Comparison of ENCODE assay signal across 9 cellular contexts in the genomic region with DNA sequence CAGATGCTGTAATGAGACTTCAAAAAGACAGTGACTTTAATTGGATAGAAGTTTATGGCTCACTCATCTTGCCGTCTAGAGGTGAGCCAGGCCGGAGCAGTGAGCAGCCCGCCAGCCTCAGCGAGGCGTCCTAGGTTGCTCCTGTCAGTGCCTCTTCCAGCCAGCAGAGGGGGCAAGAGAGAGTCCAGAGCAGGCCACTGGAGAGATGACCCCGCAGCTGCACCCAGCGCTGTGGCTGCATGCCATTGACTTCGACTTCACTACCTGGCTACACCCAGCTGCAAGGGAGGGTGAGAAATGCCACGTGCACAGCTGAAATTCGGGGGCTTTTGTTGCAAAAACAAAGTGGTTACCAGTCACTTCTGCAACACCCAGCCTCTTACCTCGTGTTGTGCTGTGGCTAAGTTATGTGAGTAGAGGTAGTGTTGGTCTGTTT. TPM values are rescaled to one million over a fixed set of nuclear protein-coding genes. Genes with fewer than 3 reads are reported as not detected.
DNase-seq lines count a peak whose midpoint lies in the region; ATAC-seq and TF ChIP-seq lines count a peak whose summit lies in the region.
"Had no signal": no experiment of that assay in that cellular context is flagged by ENCODE, and none has a peak within 500 bp of the region (broad histone marks: within the 10 kb centered on the region; RNA-seq: fewer than 3 reads in every experiment).

No MANE protein-coding gene starts in this region.

- H3F3A ChIP-seq in GM23338 (replicated peaks; ENCODE audit: low read depth), result 0 out of 2 replicates have a peak, but pooled peaks cover 3% of the 10 kb centered on the region

- H3K9me3 ChIP-seq in upper lobe of right lung, result no peaks in the 10 kb centered on the region

- no peak overlapping the region for H3K4me3 ChIP-seq in GM23338
- H3K4me3 ChIP-seq in upper lobe of right lung, result no peak overlapping the region

- peaks cover 3% of the 10 kb centered on the region for H3K27me3 Mint-ChIP-seq in GM23338 (ENCODE audit: insufficient read depth, low read depth, poor library complexity)
- H3K27me3 Mint-ChIP-seq: stimulated activated naive CD8-positive, alpha-beta T cell treated with anti-CD3 and anti-CD28 coated beads, Interleukin-15, Interleukin-2, amounts not matched to agents 100 ng/mL and 50 ng/mL, for 24 hours had no signal

- peak; percentile 90 for TF ChIP-seq CTCF in GM10266 (IDR thresholded peaks at IDR 0.05; ENCODE audit: control insufficient read depth, insufficient read depth, low read depth, missing control alignments)
- peak; percentile 86 to 93 for TF ChIP-seq CTCF in GM23338 (conservative IDR thresholded peaks at IDR 0.05; ENCODE audit: low read depth in 2 of 2)
- peak; percentile 97 for TF ChIP-seq CTCF in upper lobe of right lung (IDR thresholded peaks at IDR 0.05)

- no peaks in the 10 kb centered on the region for H3K9me3 Mint-ChIP-seq in GM23338
- H3K9me3 Mint-ChIP-seq: stimulated activated naive CD8-positive, alpha-beta T cell treated with anti-CD3 and anti-CD28 coated beads, Interleukin-15, Interleukin-2, amounts not matched to agents 100 ng/mL and 50 ng/mL, for 24 hours had no signal

- H3K4me2 ChIP-seq in GM23338, result no peak overlapping the region

- H3K4me3 Mint-ChIP-seq in GM23338, result no peak overlapping the region
- H3K4me3 Mint-ChIP-seq: stimulated activated naive CD8-positive, alpha-beta T cell treated with anti-CD3 and anti-CD28 coated beads, Interleukin-15, Interleukin-2, amounts not matched to agents 100 ng/mL and 50 ng/mL, for 24 hours had no signal

- peaks cover 17% of the 10 kb centered on the region for H3K4me1 Mint-ChIP-seq in GM23338

- peaks cover 11% of the 10 kb centered on the region; the same call in 2 of the 3 replicates for H3K36me3 Mint-ChIP-seq in GM23338 (ENCODE audit: low read depth)

- H3K4me1 ChIP-seq in GM23338 (ENCODE audit: insufficient read depth) (peaks cover 11% of the 10 kb centered on the region), upper lobe of right lung (peaks cover 22% of the 10 kb centered on the region)

- H3K9me2 ChIP-seq in GM23338 (ENCODE audit: insufficient read depth), result no peaks in the 10 kb centered on the region

- peak; percentile 83 for DNase-seq in GM10266 (ENCODE audit: extremely low spot score)
- DNase-seq in GM23338 (ENCODE audit: low spot score), result peak; percentile 94
- DNase-seq in Kasumi-1 (lab: John Stamatoyannopoulos, UW), result peak; percentile 71 to 87
- peak; percentile 67 to 74 for DNase-seq in SHP77 (lab: John Stamatoyannopoulos, UW)
- DNase-seq in activated naive CD4-positive, alpha-beta T cell (lab: John Stamatoyannopoulos, UW), result peak; percentile 29 to 60 (median 40)
- DNase-seq in glomerular visceral epithelial cell (ENCODE audit: extremely low spot score), result peak; percentile 77
- peak; percentile 64 for DNase-seq in pons (ENCODE audit: low spot score)
- peak; percentile 87 for DNase-seq in upper lobe of right lung

- H3K79me2 ChIP-seq in GM23338 (replicated peaks; ENCODE audit: insufficient read depth), result no peaks in the 10 kb centered on the region

- no peaks in the 10 kb centered on the region for H3K27me3 ChIP-seq in GM23338 (ENCODE audit: insufficient read depth)
- H3K27me3 ChIP-seq in upper lobe of right lung, result no peaks in the 10 kb centered on the region

- intact Hi-C loops in upper lobe of right lung (cut with DNase I), result no loop called here

- peak; percentile 96 for ATAC-seq in GM23338
- ATAC-seq in upper lobe of right lung, result peak; percentile 99

- H2AFZ ChIP-seq in GM23338, result no peak overlapping the region

- no peak overlapping the region for H3K27ac Mint-ChIP-seq in GM23338
- H3K27ac Mint-ChIP-seq: stimulated activated naive CD8-positive, alpha-beta T cell treated with anti-CD3 and anti-CD28 coated beads, Interleukin-15, Interleukin-2, amounts not matched to agents 100 ng/mL and 50 ng/mL, for 24 hours had no signal

- H3K36me3 ChIP-seq in GM23338 (ENCODE audit: insufficient read depth) (no peaks in the 10 kb centered on the region), upper lobe of right lung (peaks cover 30% of the 10 kb centered on the region)

- H4K20me1 ChIP-seq in GM23338 (replicated peaks; ENCODE audit: insufficient read depth), result no peaks in the 10 kb centered on the region

- H3K27ac ChIP-seq in GM23338 (ENCODE audit: low read depth), result no peak overlapping the region
- no peak overlapping the region for H3K27ac ChIP-seq in upper lobe of right lung

TF ChIP-seq in GM23338, 12 proteins besides CTCF, POLR2A, EP300 and RAD21 (continues in another document):
- no peak for TF ChIP-seq EZH2 (IDR thresholded peaks at IDR 0.05; ENCODE audit: low read depth, unreplicated experiment)
- no peak for TF ChIP-seq ZNF331 (CRISPR knock-in tag; IDR thresholded peaks at IDR 0.05; ENCODE audit: low read depth)
- no peak for TF ChIP-seq EZH2phosphoT487 (IDR thresholded peaks at IDR 0.05; ENCODE audit: unreplicated experiment)
- TF ChIP-seq ZNF114 (CRISPR knock-in tag; IDR thresholded peaks at IDR 0.05), result no peak
- TF ChIP-seq JUNB (IDR thresholded peaks at IDR 0.05; ENCODE audit: unreplicated experiment), result no peak
- TF ChIP-seq NANOG (IDR thresholded peaks at IDR 0.05; ENCODE audit: borderline replicate concordance), result no peak
- TF ChIP-seq, protein P1, sequence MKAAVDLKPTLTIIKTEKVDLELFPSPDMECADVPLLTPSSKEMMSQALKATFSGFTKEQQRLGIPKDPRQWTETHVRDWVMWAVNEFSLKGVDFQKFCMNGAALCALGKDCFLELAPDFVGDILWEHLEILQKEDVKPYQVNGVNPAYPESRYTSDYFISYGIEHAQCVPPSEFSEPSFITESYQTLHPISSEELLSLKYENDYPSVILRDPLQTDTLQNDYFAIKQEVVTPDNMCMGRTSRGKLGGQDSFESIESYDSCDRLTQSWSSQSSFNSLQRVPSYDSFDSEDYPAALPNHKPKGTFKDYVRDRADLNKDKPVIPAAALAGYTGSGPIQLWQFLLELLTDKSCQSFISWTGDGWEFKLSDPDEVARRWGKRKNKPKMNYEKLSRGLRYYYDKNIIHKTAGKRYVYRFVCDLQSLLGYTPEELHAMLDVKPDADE (IDR thresholded peaks at IDR 0.05), result no peak
- no peak for TF ChIP-seq STAT1 (IDR thresholded peaks at IDR 0.05; ENCODE audit: unreplicated experiment)

RNA-seq across cellular contexts. Expression of a gene that starts 26.5 kb away (rescaled TPM):
- 31.8 and 32.4 TPM in 2 replicates for total RNA-seq in GM23338 (2014; rRNA removed; shearing (Covaris generic))
- 40.7 and 42.3 TPM in 2 replicates for polyA plus RNA-seq in GM23338 (2016; fragmentation: Nextera tagmentation; extraction: Ambion mirVana)
- 55.2 TPM for total RNA-seq in upper lobe of right lung

RNA-seq across cellular contexts. Expression of a gene that starts 41.7 kb away (rescaled TPM):
- 29.0 and 59.1 TPM in 2 replicates for total RNA-seq in GM23338 (2014; rRNA removed; shearing (Covaris generic))
- polyA plus RNA-seq in GM23338 (2016; fragmentation: Nextera tagmentation; extraction: Ambion mirVana), result 7.1 and 9.1 TPM in 2 replicates
- total RNA-seq in upper lobe of right lung, result 1.3 TPM

Comparison
In these comparisons a context has a peak if more than half of its experiments do, and no peak if none do; other contexts are left out.
1. DNase-seq: peak in every context shown above with its lines; median percentile 94 in GM23338; 87 in upper lobe of right lung; 83 in GM10266; 79 in Kasumi-1; 77 in glomerular visceral epithelial cell; 70 in SHP77; 64 in pons; 40 in activated naive CD4-positive, alpha-beta T cell.
2. RNA of a gene that starts 41.7 kb away (total RNA-seq): 29.0 to 59.1 TPM in GM23338; 1.3 TPM in upper lobe of right lung (single experiment); every median in the first group is over 10 times any median in the second.
3. Peak in every context shown above with its lines, with median percentiles within 50 percentile points of each other: CTCF ChIP-seq.